Comparison of ENCODE assay signal across 1 cellular context in the genomic region with DNA sequence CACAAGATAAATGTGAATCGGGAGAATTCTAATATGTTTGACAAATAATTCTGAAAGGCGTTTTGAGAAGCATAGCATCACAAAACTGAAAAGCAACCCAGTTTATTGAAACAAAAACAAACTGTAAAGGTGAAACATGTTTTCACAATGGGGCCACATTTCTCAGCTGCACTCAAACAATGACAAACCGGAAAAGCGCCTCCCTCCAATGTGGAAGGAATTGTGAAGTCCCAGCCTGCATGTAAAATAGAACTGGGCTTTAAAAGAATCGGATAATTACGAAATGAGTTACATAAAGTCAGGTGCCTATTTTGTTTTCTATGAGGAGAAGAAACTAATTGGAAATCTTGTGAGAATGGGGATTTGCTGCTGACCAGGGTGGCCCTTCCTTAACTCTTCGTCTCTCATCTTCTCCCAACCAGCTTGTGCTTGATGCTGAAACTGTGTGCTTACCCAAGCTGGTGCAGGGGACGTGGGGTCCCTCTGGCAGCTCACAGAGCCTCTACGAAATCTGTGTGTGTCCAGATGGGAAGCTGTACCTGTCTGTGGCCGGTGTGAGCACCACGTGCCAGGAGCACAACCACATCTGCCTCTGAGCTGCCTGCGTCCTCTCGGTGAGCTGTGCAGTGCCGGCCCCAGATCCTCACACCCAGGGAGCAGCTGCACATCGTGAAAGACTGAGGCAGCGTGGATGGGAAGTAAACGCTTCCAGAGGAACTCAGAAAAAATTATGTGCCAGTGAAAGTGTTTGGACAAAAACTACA.
TF ChIP-seq lines count a peak whose summit lies in the region.

No MANE protein-coding gene starts in this region.

TF ChIP-seq in H1, 55 proteins besides CTCF, POLR2A, EP300 and RAD21 (continued from another document):
- TF ChIP-seq, protein P1, sequence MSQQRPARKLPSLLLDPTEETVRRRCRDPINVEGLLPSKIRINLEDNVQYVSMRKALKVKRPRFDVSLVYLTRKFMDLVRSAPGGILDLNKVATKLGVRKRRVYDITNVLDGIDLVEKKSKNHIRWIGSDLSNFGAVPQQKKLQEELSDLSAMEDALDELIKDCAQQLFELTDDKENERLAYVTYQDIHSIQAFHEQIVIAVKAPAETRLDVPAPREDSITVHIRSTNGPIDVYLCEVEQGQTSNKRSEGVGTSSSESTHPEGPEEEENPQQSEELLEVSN (IDR thresholded peaks at IDR 0.05), result 0 out of 2 replicates have a peak, but pooled peaks have one; percentile 28
- no peak for TF ChIP-seq NANOG (IDR thresholded peaks at IDR 0.05; ENCODE audit: insufficient read depth, low read depth, low read length, poor library complexity, severe bottlenecking)
- TF ChIP-seq POU5F1 (IDR thresholded peaks at IDR 0.05; ENCODE audit: low read depth, low read length), result no peak
- TF ChIP-seq, protein P2, sequence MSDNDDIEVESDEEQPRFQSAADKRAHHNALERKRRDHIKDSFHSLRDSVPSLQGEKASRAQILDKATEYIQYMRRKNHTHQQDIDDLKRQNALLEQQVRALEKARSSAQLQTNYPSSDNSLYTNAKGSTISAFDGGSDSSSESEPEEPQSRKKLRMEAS (IDR thresholded peaks at IDR 0.05), result peak; percentile 23; the same call in 1 of the 2 replicates
- no peak for TF ChIP-seq JUN (IDR thresholded peaks at IDR 0.05; ENCODE audit: low read depth, low read length)
- TF ChIP-seq SIX5 (IDR thresholded peaks at IDR 0.05; ENCODE audit: low read depth, low read length), result no peak
- no peak for TF ChIP-seq GTF2F1 (IDR thresholded peaks at IDR 0.05; ENCODE audit: borderline replicate concordance, low read depth, low read length)
- TF ChIP-seq, protein P3, sequence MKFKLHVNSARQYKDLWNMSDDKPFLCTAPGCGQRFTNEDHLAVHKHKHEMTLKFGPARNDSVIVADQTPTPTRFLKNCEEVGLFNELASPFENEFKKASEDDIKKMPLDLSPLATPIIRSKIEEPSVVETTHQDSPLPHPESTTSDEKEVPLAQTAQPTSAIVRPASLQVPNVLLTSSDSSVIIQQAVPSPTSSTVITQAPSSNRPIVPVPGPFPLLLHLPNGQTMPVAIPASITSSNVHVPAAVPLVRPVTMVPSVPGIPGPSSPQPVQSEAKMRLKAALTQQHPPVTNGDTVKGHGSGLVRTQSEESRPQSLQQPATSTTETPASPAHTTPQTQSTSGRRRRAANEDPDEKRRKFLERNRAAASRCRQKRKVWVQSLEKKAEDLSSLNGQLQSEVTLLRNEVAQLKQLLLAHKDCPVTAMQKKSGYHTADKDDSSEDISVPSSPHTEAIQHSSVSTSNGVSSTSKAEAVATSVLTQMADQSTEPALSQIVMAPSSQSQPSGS (IDR thresholded peaks at IDR 0.05; ENCODE audit: low read length), result no peak
TF ChIP-seq in H1: peak in this region for 2.
